27 cellular contexts compared by ENCODE assay signal in the genomic region with DNA sequence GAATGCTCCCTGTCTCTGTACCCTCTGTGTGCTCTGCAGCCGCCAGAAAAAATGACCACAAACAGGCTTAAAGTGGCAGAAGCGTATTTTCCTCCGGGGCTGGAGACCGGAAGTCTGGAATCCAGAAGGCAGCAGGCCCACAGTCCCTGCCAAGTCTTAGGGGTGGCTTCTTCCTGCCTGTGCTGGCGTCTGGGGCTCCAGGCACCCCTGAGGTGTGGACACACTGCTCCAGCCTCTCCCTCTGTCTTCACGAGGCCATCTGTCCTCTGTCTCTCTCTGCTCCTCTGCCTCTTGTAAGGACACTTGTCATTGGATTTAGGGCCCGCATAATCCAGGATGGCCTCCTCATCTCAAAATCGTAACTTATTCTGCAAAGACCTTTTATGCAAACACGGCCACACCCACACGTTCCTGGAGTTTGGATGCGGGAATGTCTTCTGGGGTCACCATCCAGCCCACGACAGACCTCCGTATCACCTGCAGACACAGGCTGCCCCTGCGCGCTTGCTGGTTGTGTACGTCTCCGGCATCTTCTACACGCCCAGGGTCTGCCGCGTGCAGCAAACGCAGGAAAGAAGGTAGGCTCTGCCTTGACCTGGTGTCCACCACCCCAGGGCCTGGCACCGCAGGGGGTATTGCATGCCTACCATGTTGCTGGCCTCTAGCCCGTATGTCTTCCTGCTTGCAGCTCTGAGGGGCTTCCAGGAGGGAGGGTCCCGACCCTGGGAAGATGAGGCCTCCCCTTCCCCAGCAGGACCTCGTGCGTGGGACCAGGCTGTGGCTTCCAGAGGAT.
"Had no signal": no experiment of that assay in that cellular context is flagged by ENCODE, and none has a peak within 500 bp of the region (broad histone marks: within the 10 kb centered on the region; RNA-seq: fewer than 3 reads in every experiment).

No MANE protein-coding gene starts in this region.

- H3K4me1 Mint-ChIP-seq: stimulated activated memory B cell treated with anti-CD40 and anti-IgM and Interleukin-4, amounts not matched to agents 10 μg/mL and 1 μg/mL and 100 μg/mL, for 72 hours had no signal

- DNase-seq: colonic mucosa; effector CD8-positive, alpha-beta T cell; endodermal cell; foreskin fibroblast; gastrocnemius medialis; heart left ventricle; left cardiac atrium; left ventricle myocardium inferior; lower lobe of right lung; naive thymus-derived CD8-positive, alpha-beta T cell; nephron progenitor cell; psoas muscle; right cardiac atrium; stimulated activated CD4-positive, alpha-beta T cell treated with anti-CD3 and anti-CD28 coated beads, Interleukin-4, amount 100 ng/mL, for 4 hours; stimulated activated naive CD8-positive, alpha-beta T cell treated with anti-CD3 and anti-CD28 coated beads, Interleukin-15, Interleukin-2, amounts not matched to agents 100 U/mL and 50 U/mL, for 24 hours; substantia nigra; testis; uterus had no signal

- H3K36me3 ChIP-seq: colonic mucosa, gastrocnemius medialis, heart left ventricle, left ventricle myocardium inferior, lower lobe of right lung, spleen, tibial artery, upper lobe of left lung, uterus had no signal

- H3K9me3 Mint-ChIP-seq: dendritic cell treated with granulocyte-macrophage colony-stimulating factor and Interleukin-4, amounts not matched to agents 40 ng/mL and 50 ng/mL, for 4 days; endodermal cell; naive thymus-derived CD8-positive, alpha-beta T cell; nephron progenitor cell; stimulated activated memory B cell treated with anti-CD40 and anti-IgM and Interleukin-4, amounts not matched to agents 10 μg/mL and 1 μg/mL and 100 μg/mL, for 72 hours had no signal

- H2AFZ ChIP-seq: hepatocyte had no signal

- H3K4me2 ChIP-seq: hepatocyte had no signal

- ATAC-seq: esophagus mucosa; gastrocnemius medialis; left cardiac atrium; lower lobe of right lung; naive thymus-derived CD8-positive, alpha-beta T cell; psoas muscle; stimulated activated naive CD8-positive, alpha-beta T cell treated with anti-CD3 and anti-CD28 coated beads, Interleukin-15, Interleukin-2, amounts not matched to agents 100 U/mL and 50 U/mL, for 24 hours had no signal

- H3K36me3 Mint-ChIP-seq: naive thymus-derived CD8-positive, alpha-beta T cell; stimulated activated memory B cell treated with anti-CD40 and anti-IgM and Interleukin-4, amounts not matched to agents 10 μg/mL and 1 μg/mL and 100 μg/mL, for 72 hours had no signal

- H3K79me2 ChIP-seq: hepatocyte had no signal

- H3K4me3 Mint-ChIP-seq: dendritic cell treated with granulocyte-macrophage colony-stimulating factor and Interleukin-4, amounts not matched to agents 40 ng/mL and 50 ng/mL, for 4 days; endodermal cell; naive thymus-derived CD8-positive, alpha-beta T cell; nephron progenitor cell; stimulated activated memory B cell treated with anti-CD40 and anti-IgM and Interleukin-4, amounts not matched to agents 10 μg/mL and 1 μg/mL and 100 μg/mL, for 72 hours had no signal

- H3K27ac Mint-ChIP-seq: dendritic cell treated with granulocyte-macrophage colony-stimulating factor and Interleukin-4, amounts not matched to agents 40 ng/mL and 50 ng/mL, for 4 days; endodermal cell; nephron progenitor cell; stimulated activated memory B cell treated with anti-CD40 and anti-IgM and Interleukin-4, amounts not matched to agents 10 μg/mL and 1 μg/mL and 100 μg/mL, for 72 hours had no signal

- H3K4me1 ChIP-seq: colonic mucosa, gastrocnemius medialis, heart left ventricle, left ventricle myocardium inferior, lower lobe of right lung, psoas muscle, tibial artery, upper lobe of left lung, uterus had no signal

- H3K4me3 ChIP-seq: colonic mucosa, gastrocnemius medialis, heart left ventricle, hepatocyte, left ventricle myocardium inferior, lower lobe of right lung, psoas muscle, skin epidermis, spleen, testis, tibial artery, upper lobe of left lung, uterus had no signal

- H3K27me3 ChIP-seq: colonic mucosa, gastrocnemius medialis, hepatocyte, spleen, testis, upper lobe of left lung, uterus had no signal

- H3K27ac ChIP-seq: colonic mucosa, epithelial cell of prostate, gastrocnemius medialis, heart left ventricle, hepatocyte, left ventricle myocardium inferior, lower lobe of right lung, psoas muscle, skin epidermis, testis, tibial artery, upper lobe of left lung, uterus had no signal

- H3K9me3 ChIP-seq: colonic mucosa, gastrocnemius medialis, heart left ventricle, left ventricle myocardium inferior, lower lobe of right lung, psoas muscle, spleen, testis, tibial artery, upper lobe of left lung, uterus had no signal
